ENCODE assay signal across 1 cellular context in the genomic region with DNA sequence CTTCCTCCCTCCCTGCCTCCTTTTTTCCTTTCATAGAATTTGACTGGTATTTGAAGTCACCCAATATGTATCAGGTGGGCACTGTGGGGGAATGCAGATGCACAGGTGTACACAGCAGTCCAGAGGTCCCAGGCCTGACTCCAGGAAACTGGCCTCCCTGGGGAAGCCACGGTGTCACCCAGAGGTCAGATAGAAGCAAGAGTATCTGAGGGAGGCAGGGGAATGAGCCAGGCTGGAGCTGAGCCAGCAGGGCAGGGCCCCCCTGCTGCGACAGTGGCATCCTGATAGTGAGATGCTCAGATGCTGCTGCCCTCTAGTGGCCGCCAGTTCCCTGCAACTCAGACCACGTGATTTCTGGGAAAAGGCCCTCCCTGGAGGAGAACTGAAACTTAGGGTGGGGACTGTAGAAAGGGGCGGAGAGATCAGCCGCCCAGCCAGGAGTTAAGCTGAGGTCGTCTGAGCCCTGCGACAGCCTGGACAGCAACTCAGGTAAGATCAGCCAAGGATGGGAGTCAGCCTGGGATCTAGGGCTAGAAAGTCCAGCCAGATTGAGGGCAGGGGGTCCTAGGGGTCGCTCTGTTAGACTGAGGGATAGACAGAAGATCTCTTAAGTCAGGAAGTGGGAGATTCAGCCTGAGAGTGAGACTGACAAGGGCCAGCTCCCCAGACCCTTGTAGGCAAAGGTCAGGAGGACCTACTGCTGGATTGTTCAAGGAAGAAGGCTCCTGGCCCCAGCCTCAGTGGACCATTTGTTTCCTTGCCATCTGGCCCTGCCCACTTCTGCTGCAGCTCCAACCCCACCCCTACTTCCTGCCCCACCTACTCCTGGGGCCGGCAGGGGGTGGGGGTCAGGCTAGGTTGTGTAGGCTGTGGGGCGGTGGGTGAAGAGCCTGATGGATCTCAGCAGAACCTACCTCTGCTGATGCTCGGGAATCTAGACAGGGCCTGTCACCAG.
A peak's percentile ranks its signal among the peaks of the same experiment; 100 is the strongest.
TF ChIP-seq lines count a peak whose summit lies in the region.

A gene with protein sequence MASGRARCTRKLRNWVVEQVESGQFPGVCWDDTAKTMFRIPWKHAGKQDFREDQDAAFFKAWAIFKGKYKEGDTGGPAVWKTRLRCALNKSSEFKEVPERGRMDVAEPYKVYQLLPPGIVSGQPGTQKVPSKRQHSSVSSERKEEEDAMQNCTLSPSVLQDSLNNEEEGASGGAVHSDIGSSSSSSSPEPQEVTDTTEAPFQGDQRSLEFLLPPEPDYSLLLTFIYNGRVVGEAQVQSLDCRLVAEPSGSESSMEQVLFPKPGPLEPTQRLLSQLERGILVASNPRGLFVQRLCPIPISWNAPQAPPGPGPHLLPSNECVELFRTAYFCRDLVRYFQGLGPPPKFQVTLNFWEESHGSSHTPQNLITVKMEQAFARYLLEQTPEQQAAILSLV (plus strand): TSS at position 416 of the 955 bp plus-strand sequence. CDS start 880 bp downstream, outside the sequence.

TF ChIP-seq in K562, 482 proteins besides CTCF, POLR2A, EP300 and RAD21 (continued from another document and continues in another):
- TF ChIP-seq, protein P1, sequence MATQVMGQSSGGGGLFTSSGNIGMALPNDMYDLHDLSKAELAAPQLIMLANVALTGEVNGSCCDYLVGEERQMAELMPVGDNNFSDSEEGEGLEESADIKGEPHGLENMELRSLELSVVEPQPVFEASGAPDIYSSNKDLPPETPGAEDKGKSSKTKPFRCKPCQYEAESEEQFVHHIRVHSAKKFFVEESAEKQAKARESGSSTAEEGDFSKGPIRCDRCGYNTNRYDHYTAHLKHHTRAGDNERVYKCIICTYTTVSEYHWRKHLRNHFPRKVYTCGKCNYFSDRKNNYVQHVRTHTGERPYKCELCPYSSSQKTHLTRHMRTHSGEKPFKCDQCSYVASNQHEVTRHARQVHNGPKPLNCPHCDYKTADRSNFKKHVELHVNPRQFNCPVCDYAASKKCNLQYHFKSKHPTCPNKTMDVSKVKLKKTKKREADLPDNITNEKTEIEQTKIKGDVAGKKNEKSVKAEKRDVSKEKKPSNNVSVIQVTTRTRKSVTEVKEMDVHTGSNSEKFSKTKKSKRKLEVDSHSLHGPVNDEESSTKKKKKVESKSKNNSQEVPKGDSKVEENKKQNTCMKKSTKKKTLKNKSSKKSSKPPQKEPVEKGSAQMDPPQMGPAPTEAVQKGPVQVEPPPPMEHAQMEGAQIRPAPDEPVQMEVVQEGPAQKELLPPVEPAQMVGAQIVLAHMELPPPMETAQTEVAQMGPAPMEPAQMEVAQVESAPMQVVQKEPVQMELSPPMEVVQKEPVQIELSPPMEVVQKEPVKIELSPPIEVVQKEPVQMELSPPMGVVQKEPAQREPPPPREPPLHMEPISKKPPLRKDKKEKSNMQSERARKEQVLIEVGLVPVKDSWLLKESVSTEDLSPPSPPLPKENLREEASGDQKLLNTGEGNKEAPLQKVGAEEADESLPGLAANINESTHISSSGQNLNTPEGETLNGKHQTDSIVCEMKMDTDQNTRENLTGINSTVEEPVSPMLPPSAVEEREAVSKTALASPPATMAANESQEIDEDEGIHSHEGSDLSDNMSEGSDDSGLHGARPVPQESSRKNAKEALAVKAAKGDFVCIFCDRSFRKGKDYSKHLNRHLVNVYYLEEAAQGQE (CRISPR knock-in tag; IDR thresholded peaks at IDR 0.05; ENCODE audit: low read depth), result peak; percentile 19; the same call in 1 of the 2 replicates
- TF ChIP-seq HIVEP1 (CRISPR knock-in tag; IDR thresholded peaks at IDR 0.05), result no peak
- TF ChIP-seq, protein P2, sequence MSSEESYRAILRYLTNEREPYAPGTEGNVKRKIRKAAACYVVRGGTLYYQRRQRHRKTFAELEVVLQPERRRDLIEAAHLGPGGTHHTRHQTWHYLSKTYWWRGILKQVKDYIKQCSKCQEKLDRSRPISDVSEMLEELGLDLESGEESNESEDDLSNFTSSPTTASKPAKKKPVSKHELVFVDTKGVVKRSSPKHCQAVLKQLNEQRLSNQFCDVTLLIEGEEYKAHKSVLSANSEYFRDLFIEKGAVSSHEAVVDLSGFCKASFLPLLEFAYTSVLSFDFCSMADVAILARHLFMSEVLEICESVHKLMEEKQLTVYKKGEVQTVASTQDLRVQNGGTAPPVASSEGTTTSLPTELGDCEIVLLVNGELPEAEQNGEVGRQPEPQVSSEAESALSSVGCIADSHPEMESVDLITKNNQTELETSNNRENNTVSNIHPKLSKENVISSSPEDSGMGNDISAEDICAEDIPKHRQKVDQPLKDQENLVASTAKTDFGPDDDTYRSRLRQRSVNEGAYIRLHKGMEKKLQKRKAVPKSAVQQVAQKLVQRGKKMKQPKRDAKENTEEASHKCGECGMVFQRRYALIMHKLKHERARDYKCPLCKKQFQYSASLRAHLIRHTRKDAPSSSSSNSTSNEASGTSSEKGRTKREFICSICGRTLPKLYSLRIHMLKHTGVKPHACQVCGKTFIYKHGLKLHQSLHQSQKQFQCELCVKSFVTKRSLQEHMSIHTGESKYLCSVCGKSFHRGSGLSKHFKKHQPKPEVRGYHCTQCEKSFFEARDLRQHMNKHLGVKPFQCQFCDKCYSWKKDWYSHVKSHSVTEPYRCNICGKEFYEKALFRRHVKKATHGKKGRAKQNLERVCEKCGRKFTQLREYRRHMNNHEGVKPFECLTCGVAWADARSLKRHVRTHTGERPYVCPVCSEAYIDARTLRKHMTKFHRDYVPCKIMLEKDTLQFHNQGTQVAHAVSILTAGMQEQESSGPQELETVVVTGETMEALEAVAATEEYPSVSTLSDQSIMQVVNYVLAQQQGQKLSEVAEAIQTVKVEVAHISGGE (CRISPR knock-in tag; IDR thresholded peaks at IDR 0.05), result peak in 1 of 3 experiments; percentile 64; a peak in 2 of 6 replicates
- 0 out of 2 replicates have a peak, but pooled peaks have one; percentile 29 for TF ChIP-seq SMARCA4 (IDR thresholded peaks at IDR 0.05)
- TF ChIP-seq MTA3 (IDR thresholded peaks at IDR 0.05; ENCODE audit: borderline replicate concordance), result 0 out of 2 replicates have a peak, but pooled peaks have one; percentile 73
- no peak for TF ChIP-seq ATF1 (CRISPR knock-in tag; IDR thresholded peaks at IDR 0.05)
- peak; percentile 42; the same call in 1 of the 2 replicates for TF ChIP-seq ATF1 (tag; IDR thresholded peaks at IDR 0.05)
- peak; percentile 52; the same call in 1 of the 2 replicates for TF ChIP-seq ZNF395 (CRISPR knock-in tag; IDR thresholded peaks at IDR 0.05)
- TF ChIP-seq, protein P3, sequence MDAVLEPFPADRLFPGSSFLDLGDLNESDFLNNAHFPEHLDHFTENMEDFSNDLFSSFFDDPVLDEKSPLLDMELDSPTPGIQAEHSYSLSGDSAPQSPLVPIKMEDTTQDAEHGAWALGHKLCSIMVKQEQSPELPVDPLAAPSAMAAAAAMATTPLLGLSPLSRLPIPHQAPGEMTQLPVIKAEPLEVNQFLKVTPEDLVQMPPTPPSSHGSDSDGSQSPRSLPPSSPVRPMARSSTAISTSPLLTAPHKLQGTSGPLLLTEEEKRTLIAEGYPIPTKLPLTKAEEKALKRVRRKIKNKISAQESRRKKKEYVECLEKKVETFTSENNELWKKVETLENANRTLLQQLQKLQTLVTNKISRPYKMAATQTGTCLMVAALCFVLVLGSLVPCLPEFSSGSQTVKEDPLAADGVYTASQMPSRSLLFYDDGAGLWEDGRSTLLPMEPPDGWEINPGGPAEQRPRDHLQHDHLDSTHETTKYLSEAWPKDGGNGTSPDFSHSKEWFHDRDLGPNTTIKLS (IDR thresholded peaks at IDR 0.05; ENCODE audit: borderline replicate concordance, low read depth), result no peak
- TF ChIP-seq GATAD2B (IDR thresholded peaks at IDR 0.05; ENCODE audit: borderline replicate concordance), result 0 out of 2 replicates have a peak, but pooled peaks have one; percentile 51
- no peak for TF ChIP-seq MCM5 (IDR thresholded peaks at IDR 0.05; ENCODE audit: low read depth)
- TF ChIP-seq STAT5A (IDR thresholded peaks at IDR 0.05; ENCODE audit: borderline replicate concordance, low read length), result peak; percentile 76
- TF ChIP-seq ATF7 (IDR thresholded peaks at IDR 0.05), result peak; percentile 58; the same call in 1 of the 2 replicates
- peak in 1 of 2 experiments; percentile 41; a peak in 1 of 4 replicates for TF ChIP-seq SIN3A (IDR thresholded peaks at IDR 0.05; ENCODE audit: borderline replicate concordance in 2 of 2, control insufficient read depth in 1 of 2, low read depth in 2 of 2, low read length in 2 of 2)
- no peak for TF ChIP-seq HMGN3 (IDR thresholded peaks at IDR 0.05; ENCODE audit: borderline replicate concordance, extremely low read depth, insufficient read length, low read depth, low read length)
- no peak; the same call in 1 of the 2 replicates for TF ChIP-seq ZNF24 (IDR thresholded peaks at IDR 0.05)
- TF ChIP-seq MAX (CRISPR knock-in tag; IDR thresholded peaks at IDR 0.05), result peak; percentile 66
- peak; percentile 47 for TF ChIP-seq CBFA2T3 (IDR thresholded peaks at IDR 0.05)
- TF ChIP-seq MEIS2 (IDR thresholded peaks at IDR 0.05; ENCODE audit: partially characterized antibody), result peak; percentile 34
- TF ChIP-seq MECOM (CRISPR knock-in tag; IDR thresholded peaks at IDR 0.05), result no peak
- TF ChIP-seq SP1 (CRISPR knock-in tag; IDR thresholded peaks at IDR 0.05), result peak; percentile 75
- TF ChIP-seq FOS (IDR thresholded peaks at IDR 0.05; ENCODE audit: extremely low read depth, insufficient read length), result no peak
- TF ChIP-seq, protein P4, sequence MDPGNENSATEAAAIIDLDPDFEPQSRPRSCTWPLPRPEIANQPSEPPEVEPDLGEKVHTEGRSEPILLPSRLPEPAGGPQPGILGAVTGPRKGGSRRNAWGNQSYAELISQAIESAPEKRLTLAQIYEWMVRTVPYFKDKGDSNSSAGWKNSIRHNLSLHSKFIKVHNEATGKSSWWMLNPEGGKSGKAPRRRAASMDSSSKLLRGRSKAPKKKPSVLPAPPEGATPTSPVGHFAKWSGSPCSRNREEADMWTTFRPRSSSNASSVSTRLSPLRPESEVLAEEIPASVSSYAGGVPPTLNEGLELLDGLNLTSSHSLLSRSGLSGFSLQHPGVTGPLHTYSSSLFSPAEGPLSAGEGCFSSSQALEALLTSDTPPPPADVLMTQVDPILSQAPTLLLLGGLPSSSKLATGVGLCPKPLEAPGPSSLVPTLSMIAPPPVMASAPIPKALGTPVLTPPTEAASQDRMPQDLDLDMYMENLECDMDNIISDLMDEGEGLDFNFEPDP (CRISPR knock-in tag; IDR thresholded peaks at IDR 0.05), result no peak
- TF ChIP-seq, protein P5, sequence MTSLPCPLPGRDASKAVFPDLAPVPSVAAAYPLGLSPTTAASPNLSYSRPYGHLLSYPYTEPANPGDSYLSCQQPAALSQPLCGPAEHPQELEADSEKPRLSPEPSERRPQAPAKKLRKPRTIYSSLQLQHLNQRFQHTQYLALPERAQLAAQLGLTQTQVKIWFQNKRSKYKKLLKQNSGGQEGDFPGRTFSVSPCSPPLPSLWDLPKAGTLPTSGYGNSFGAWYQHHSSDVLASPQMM (CRISPR knock-in tag; IDR thresholded peaks at IDR 0.05), result no peak
- 0 out of 2 replicates have a peak, but pooled peaks have one; percentile 32 for TF ChIP-seq KLF16 (IDR thresholded peaks at IDR 0.05)
- TF ChIP-seq ZNF184 (CRISPR knock-in tag; IDR thresholded peaks at IDR 0.05), result no peak
- no peak for TF ChIP-seq ZC3H4 (CRISPR knock-in tag; IDR thresholded peaks at IDR 0.05; ENCODE audit: borderline replicate concordance)
- TF ChIP-seq XRCC5 (IDR thresholded peaks at IDR 0.05; ENCODE audit: low read depth, low read length), result peak; percentile 82; the same call in 1 of the 2 replicates
- TF ChIP-seq, protein P6, sequence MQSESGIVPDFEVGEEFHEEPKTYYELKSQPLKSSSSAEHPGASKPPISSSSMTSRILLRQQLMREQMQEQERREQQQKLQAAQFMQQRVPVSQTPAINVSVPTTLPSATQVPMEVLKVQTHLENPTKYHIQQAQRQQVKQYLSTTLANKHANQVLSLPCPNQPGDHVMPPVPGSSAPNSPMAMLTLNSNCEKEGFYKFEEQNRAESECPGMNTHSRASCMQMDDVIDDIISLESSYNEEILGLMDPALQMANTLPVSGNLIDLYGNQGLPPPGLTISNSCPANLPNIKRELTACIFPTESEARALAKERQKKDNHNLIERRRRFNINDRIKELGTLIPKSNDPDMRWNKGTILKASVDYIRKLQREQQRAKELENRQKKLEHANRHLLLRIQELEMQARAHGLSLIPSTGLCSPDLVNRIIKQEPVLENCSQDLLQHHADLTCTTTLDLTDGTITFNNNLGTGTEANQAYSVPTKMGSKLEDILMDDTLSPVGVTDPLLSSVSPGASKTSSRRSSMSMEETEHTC (IDR thresholded peaks at IDR 0.05), result peak; percentile 91
- TF ChIP-seq MAZ (CRISPR knock-in tag; conservative IDR thresholded peaks at IDR 0.05 in 1 of 2, IDR thresholded peaks at IDR 0.05 in 1 of 2), result peak; percentile 73 to 76; a peak in 3 of 4 replicates
- TF ChIP-seq VEZF1 (CRISPR knock-in tag; IDR thresholded peaks at IDR 0.05), result peak; percentile 93
- 0 out of 2 replicates have a peak, but pooled peaks have one; percentile 42 for TF ChIP-seq DPF2 (IDR thresholded peaks at IDR 0.05)
- 0 out of 2 replicates have a peak, but pooled peaks have one; percentile 52 for TF ChIP-seq DMBX1 (CRISPR knock-in tag; IDR thresholded peaks at IDR 0.05; ENCODE audit: borderline replicate concordance)
